Comparison of ENCODE assay signal across 1 cellular context in the genomic region with DNA sequence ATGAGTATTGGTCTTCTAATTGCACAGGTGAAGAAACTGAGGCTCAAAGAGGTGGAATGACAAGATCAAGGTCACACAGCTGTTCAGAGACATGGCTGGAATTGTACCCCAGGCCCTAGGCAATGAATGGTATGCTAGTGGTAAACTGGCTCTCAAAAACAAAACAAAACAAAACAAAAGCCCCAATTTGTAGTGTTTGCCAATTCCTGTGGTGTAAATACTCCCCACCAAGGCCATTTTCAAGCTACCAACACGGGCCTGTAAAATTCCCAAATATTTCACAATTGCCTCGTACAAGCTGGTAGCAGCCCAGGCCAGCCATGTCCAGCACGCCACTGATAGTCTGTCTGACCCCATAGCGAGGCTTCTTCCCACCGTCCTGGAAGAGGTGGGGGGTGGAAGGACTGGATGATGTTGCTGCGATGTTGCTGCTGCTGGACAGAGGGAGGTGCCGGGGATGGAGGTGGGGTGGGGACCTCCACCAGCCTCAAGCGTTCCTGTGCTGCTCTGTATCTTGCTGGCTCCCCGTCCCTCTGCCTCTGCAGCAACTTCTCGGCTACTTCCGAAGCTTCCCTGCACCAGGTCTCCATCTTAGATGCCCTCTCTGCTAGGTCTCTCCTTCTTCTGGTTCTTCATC.
TF ChIP-seq lines count a peak whose summit lies in the region.

No MANE protein-coding gene starts in this region.

TF ChIP-seq in SK-N-SH treated with all-trans-retinoic acid at 6 μM for 48 hours, 23 proteins besides CTCF, POLR2A, EP300 and RAD21 (continued from another document):
- TF ChIP-seq, protein P1, sequence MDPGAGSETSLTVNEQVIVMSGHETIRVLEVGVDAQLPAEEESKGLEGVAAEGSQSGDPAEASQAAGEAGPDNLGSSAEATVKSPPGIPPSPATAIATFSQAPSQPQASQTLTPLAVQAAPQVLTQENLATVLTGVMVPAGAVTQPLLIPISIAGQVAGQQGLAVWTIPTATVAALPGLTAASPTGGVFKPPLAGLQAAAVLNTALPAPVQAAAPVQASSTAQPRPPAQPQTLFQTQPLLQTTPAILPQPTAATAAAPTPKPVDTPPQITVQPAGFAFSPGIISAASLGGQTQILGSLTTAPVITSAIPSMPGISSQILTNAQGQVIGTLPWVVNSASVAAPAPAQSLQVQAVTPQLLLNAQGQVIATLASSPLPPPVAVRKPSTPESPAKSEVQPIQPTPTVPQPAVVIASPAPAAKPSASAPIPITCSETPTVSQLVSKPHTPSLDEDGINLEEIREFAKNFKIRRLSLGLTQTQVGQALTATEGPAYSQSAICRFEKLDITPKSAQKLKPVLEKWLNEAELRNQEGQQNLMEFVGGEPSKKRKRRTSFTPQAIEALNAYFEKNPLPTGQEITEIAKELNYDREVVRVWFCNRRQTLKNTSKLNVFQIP (CRISPR knock-in tag; IDR thresholded peaks at IDR 0.05; ENCODE audit: borderline replicate concordance, low read depth): no peak
- TF ChIP-seq ZNF565 (CRISPR knock-in tag; conservative IDR thresholded peaks at IDR 0.05; ENCODE audit: low read depth) (no peak), PPARA (CRISPR knock-in tag; IDR thresholded peaks at IDR 0.05; ENCODE audit: borderline replicate concordance) (no peak), TOX (CRISPR knock-in tag; IDR thresholded peaks at IDR 0.05; ENCODE audit: borderline replicate concordance) (no peak), ZFP30 (CRISPR knock-in tag; IDR thresholded peaks at IDR 0.05) (no peak), CSRNP3 (CRISPR knock-in tag; IDR thresholded peaks at IDR 0.05) (no peak)
